ENCODE assay signal across 8 cellular contexts in genomic region chr9:104780796-104781395, GRCh38. TPM values are rescaled to one million over a fixed set of nuclear protein-coding genes. Genes with fewer than 3 reads are reported as not detected.
DNase-seq lines count a peak whose midpoint lies in the region; ATAC-seq and TF ChIP-seq lines count a peak whose summit lies in the region.

No MANE protein-coding gene starts in this region.

- ATAC-seq in memory B cell (ENCODE audit: low read depth) = peak; percentile 57

- no peaks in the 10 kb centered on the region for H3K27me3 ChIP-seq in A673 (replicated peaks; ENCODE audit: insufficient read depth, low read depth, low read length, poor library complexity)

- no peak overlapping the region for H3K27ac ChIP-seq in A673 (ENCODE audit: low read depth, low read length, poor library complexity, severe bottlenecking)

- TF ChIP-seq CTCF in A673 (conservative IDR thresholded peaks at IDR 0.05; ENCODE audit: low read depth, low read length) (peak; percentile 57), GM13977 (IDR thresholded peaks at IDR 0.05; ENCODE audit: extremely low read depth, insufficient read depth, missing control alignments) (peak; percentile 54), mesothelial cell of epicardium (IDR thresholded peaks at IDR 0.05; ENCODE audit: unreplicated experiment) (no peak)

- H3K36me3 ChIP-seq in A673 (ENCODE audit: insufficient read depth, low read length, poor library complexity, severe bottlenecking) = no peaks in the 10 kb centered on the region

- in situ Hi-C loops in GM13977 (cut with MboI; ENCODE audit: low pct_unique_long_range_greater_than_20kb, low sequenced_read_pairs, unreplicated experiment) = no loop called here

- H3K27me3 Mint-ChIP-seq in memory B cell (no peaks in the 10 kb centered on the region), mesothelial cell of epicardium (ENCODE audit: low read depth) (no peaks in the 10 kb centered on the region)

- H3K4me1 ChIP-seq in A673 (ENCODE audit: insufficient read depth, low read length, poor library complexity, severe bottlenecking) = no peaks in the 10 kb centered on the region

- peaks cover 26% of the 10 kb centered on the region for H3K4me1 Mint-ChIP-seq in memory B cell
- no peaks in the 10 kb centered on the region for H3K4me1 Mint-ChIP-seq in mesothelial cell of epicardium

- DNase-seq in A673 (ENCODE audit: low spot score) (peak; percentile 44), GM13977 (ENCODE audit: low spot score) (peak; percentile 14), LHCN-M2 (ENCODE audit: low read depth) (peak; percentile 61), amniotic epithelial cell (ENCODE audit: low read depth) (peak; percentile 38), memory B cell (ENCODE audit: low spot score in 2 of 2) (no peak), NCI-H2081 treated with DMSO at 0.1 percent for 48 hours (lab: John Stamatoyannopoulos, UW) (no peak), mesothelial cell of epicardium (ENCODE audit: low spot score in 2 of 2, unreplicated experiment in 2 of 2) (no peak), posterior vena cava (ENCODE audit: low spot score) (no peak)

- no peaks in the 10 kb centered on the region for H3K9me3 ChIP-seq in A673 (ENCODE audit: low read depth, low read length, poor library complexity, severe bottlenecking)

- POLR2A ChIA-PET in A673 (lab: Charles Lee; ENCODE audit: low non-redundant PET) = no interaction called here

- no peak overlapping the region for H3K4me3 ChIP-seq in A673 (ENCODE audit: low read depth, low read length, poor library complexity, severe bottlenecking)

- H3K36me3 Mint-ChIP-seq in memory B cell (peaks cover 9% of the 10 kb centered on the region), mesothelial cell of epicardium (peaks cover 28% of the 10 kb centered on the region)

- H3K9me3 Mint-ChIP-seq in memory B cell (no peaks in the 10 kb centered on the region), mesothelial cell of epicardium (no peaks in the 10 kb centered on the region)

- intact Hi-C loops in A673 (cut with micrococcal nuclease; ENCODE audit: unreplicated experiment) = loop anchor here (2.0 to 5.0 kb wide), 2 partner anchors 376 to 634 kb away; no protein-coding TSS in a partner anchor
- intact Hi-C loops in posterior vena cava (cut with DNase I) = no loop called here

- CTCF ChIA-PET in A673 (lab: Charles Lee) = no interaction called here

- no TSS peak for BruUV-seq in A673 (replicated peaks; lab: Mats Ljungman, UMichigan)

- H3K27ac Mint-ChIP-seq in memory B cell = peak overlapping the region; percentile 62
- H3K27ac Mint-ChIP-seq in mesothelial cell of epicardium = no peak overlapping the region

- H3K4me3 Mint-ChIP-seq in memory B cell = peak overlapping the region; percentile 19
- no peak overlapping the region for H3K4me3 Mint-ChIP-seq in mesothelial cell of epicardium

RNA-seq across cellular contexts. Expression of gene NIPSNAP3B, which starts 17.0 kb away (rescaled TPM):
- total RNA-seq in A673 (2021) (0.48 and 0.75 TPM in 2 replicates), LHCN-M2 (2014; rRNA removed) (0.46 TPM in 1 of 2 replicates, not detected in the other), mesothelial cell of epicardium (9.2 to 10.1 TPM (median 9.9 TPM) in 3 replicates), posterior vena cava (1 to 10 TPM; 4.3 to 6.2 TPM)
- polyA plus RNA-seq in LHCN-M2 (2012) = 0.29 TPM

RNA-seq across cellular contexts. Expression of gene NIPSNAP3A, which starts 33.4 kb away (rescaled TPM):
- total RNA-seq in A673 (2021) = 13.6 and 14.7 TPM in 2 replicates
- 27.0 and 28.9 TPM in 2 replicates for total RNA-seq in LHCN-M2 (2014; rRNA removed)
- polyA plus RNA-seq in LHCN-M2 (2012) = 26.4 TPM
- 25.1 to 26.2 TPM (median 25.6 TPM) in 3 replicates for total RNA-seq in mesothelial cell of epicardium
- total RNA-seq in posterior vena cava = 10 to 100 TPM; 28.2 to 28.3 TPM

Comparison
In these comparisons a context has a peak if more than half of its experiments do, and no peak if none do; other contexts are left out.
1. DNase-seq: peak in A673 (single experiment), GM13977 (single experiment), LHCN-M2 (single experiment) and amniotic epithelial cell (single experiment); none in memory B cell (0 of 2), NCI-H2081 treated with DMSO at 0.1 percent for 48 hours (single experiment), mesothelial cell of epicardium (0 of 2) and posterior vena cava (single experiment).